In genomic region chr1:247127519-247128282, GRCh38 we compare ENCODE assay signal across 8 cellular contexts. TPM values are rescaled to one million over a fixed set of nuclear protein-coding genes. Genes with fewer than 3 reads are reported as not detected.
A peak's percentile ranks its signal among the peaks of the same experiment; 100 is the strongest.
DNase-seq lines count a peak whose midpoint lies in the region; ATAC-seq and TF ChIP-seq lines count a peak whose summit lies in the region.
"Not testable (repeated sequence)": the region's sequence is repeated elsewhere in the genome, so short reads cannot be mapped to it uniquely, and the experiment has no call there.

No MANE protein-coding gene starts in this region.

- H3K36me3 Mint-ChIP-seq in CD14-positive monocyte (peaks cover 18 to 27% of the 10 kb centered on the region in 2 donors), H9 (ENCODE audit: insufficient read depth in 1 of 3, low read depth in 3 of 3) (peaks cover 17 to 32% (median 27%) of the 10 kb centered on the region in 3 experiments)
- H3K36me3 Mint-ChIP-seq in activated CD4-positive, alpha-beta memory T cell treated with anti-CD3 and anti-CD28 coated beads for 36 hours: peaks cover 30% of the 10 kb centered on the region
- H3K36me3 Mint-ChIP-seq in MCF 10A (ENCODE audit: insufficient read depth, unreplicated experiment); natural killer cell: not testable (repeated sequence)
- peaks cover 31% of the 10 kb centered on the region for H3K36me3 Mint-ChIP-seq in stimulated activated naive CD8-positive, alpha-beta T cell treated with anti-CD3 and anti-CD28 coated beads, Interleukin-15, Interleukin-2, amounts not matched to agents 100 ng/mL and 50 ng/mL, for 24 hours (ENCODE audit: low read depth)

- not testable (repeated sequence) for H3K27me3 Mint-ChIP-seq in CD14-positive monocyte (ENCODE audit: low read depth in 3 of 3); H9 (ENCODE audit: low read depth); activated CD4-positive, alpha-beta memory T cell treated with anti-CD3 and anti-CD28 coated beads for 36 hours; MCF 10A (ENCODE audit: insufficient read depth, unreplicated experiment); natural killer cell (ENCODE audit: low read depth in 2 of 2); stimulated activated naive CD8-positive, alpha-beta T cell treated with anti-CD3 and anti-CD28 coated beads, Interleukin-15, Interleukin-2, amounts not matched to agents 100 ng/mL and 50 ng/mL, for 24 hours

- DNase-seq in CD14-positive monocyte (ENCODE audit: low spot score); H9; OCI-LY7 (ENCODE audit: low spot score); activated CD4-positive, alpha-beta memory T cell treated with anti-CD3 and anti-CD28 coated beads for 36 hours; MCF 10A (ENCODE audit: unreplicated experiment); heart right ventricle; natural killer cell: not testable (repeated sequence)

- not testable (repeated sequence) for ATAC-seq in heart right ventricle, natural killer cell

- CTCF ChIA-PET in OCI-LY7 (lab: Charles Lee; ENCODE audit: unreplicated experiment); activated CD4-positive, alpha-beta memory T cell treated with anti-CD3 and anti-CD28 coated beads for 36 hours (lab: Charles Lee); MCF 10A (lab: Yijun Ruan, JAX): not testable (repeated sequence)

- not testable (repeated sequence) for H2BK15ac ChIP-seq in H9 (ENCODE audit: low read depth, low read length)

- H3K23ac ChIP-seq in H9 (ENCODE audit: insufficient read length, low read depth, low read length): not testable (repeated sequence)

- H3K4me3 Mint-ChIP-seq in CD14-positive monocyte: peak overlapping the region; percentile 78 to 95
- H3K4me3 Mint-ChIP-seq in H9: peak overlapping the region; percentile 74 to 84
- H3K4me3 Mint-ChIP-seq in activated CD4-positive, alpha-beta memory T cell treated with anti-CD3 and anti-CD28 coated beads for 36 hours: peak overlapping the region; percentile 76
- peak overlapping the region; percentile 62 for H3K4me3 Mint-ChIP-seq in MCF 10A (ENCODE audit: unreplicated experiment)
- peak overlapping the region; percentile 80 for H3K4me3 Mint-ChIP-seq in natural killer cell
- H3K4me3 Mint-ChIP-seq in stimulated activated naive CD8-positive, alpha-beta T cell treated with anti-CD3 and anti-CD28 coated beads, Interleukin-15, Interleukin-2, amounts not matched to agents 100 ng/mL and 50 ng/mL, for 24 hours: peak overlapping the region; percentile 88

- BruUV-seq in OCI-LY7 (replicated peaks; lab: Mats Ljungman, UMichigan); MCF 10A (replicated peaks; lab: Mats Ljungman, UMichigan): not testable (repeated sequence)

- H4K20me1 ChIP-seq in H9 (ENCODE audit: control insufficient read depth, insufficient read depth, insufficient read length); OCI-LY7 (ENCODE audit: insufficient read depth, low read length): not testable (repeated sequence)

- H3K9me2 ChIP-seq in OCI-LY7 (ENCODE audit: insufficient read depth, low read length): not testable (repeated sequence)

- not testable (repeated sequence) for H3K4me1 Mint-ChIP-seq in CD14-positive monocyte; activated CD4-positive, alpha-beta memory T cell treated with anti-CD3 and anti-CD28 coated beads for 36 hours (ENCODE audit: low read depth); MCF 10A (ENCODE audit: insufficient read depth, unreplicated experiment); natural killer cell; stimulated activated naive CD8-positive, alpha-beta T cell treated with anti-CD3 and anti-CD28 coated beads, Interleukin-15, Interleukin-2, amounts not matched to agents 100 ng/mL and 50 ng/mL, for 24 hours (ENCODE audit: low read depth)
- peaks cover 18% of the 10 kb centered on the region in 2 experiments for H3K4me1 Mint-ChIP-seq in H9

- H3K4me1 ChIP-seq in H9 (ENCODE audit: insufficient read depth, low read length); OCI-LY7 (ENCODE audit: insufficient read depth, low read length, poor library complexity, severe bottlenecking); heart right ventricle: not testable (repeated sequence)

- WGBS in H9 (ENCODE audit: extremely low coverage, insufficient read length, low lambda C conversion rate): no CpG with 5 or more reads among the region's 18 CpGs
- 65 to 88% methylated on average over 12 to 13 of the region's 18 CpGs for WGBS in heart right ventricle, 2 donors

- not testable (repeated sequence) for H3K18ac ChIP-seq in H9 (ENCODE audit: insufficient read length, low read depth, low read length)

- H3K79me1 ChIP-seq in H9 (ENCODE audit: insufficient read depth, low read depth, low read length, poor library complexity, severe bottlenecking): not testable (repeated sequence)

- H3K23me2 ChIP-seq in H9 (ENCODE audit: insufficient read length, low read depth, low read length, poor library complexity, severe bottlenecking): not testable (repeated sequence)

- not testable (repeated sequence) for H2BK120ac ChIP-seq in H9 (ENCODE audit: low read depth, low read length, poor library complexity, severe bottlenecking)

- not testable (repeated sequence) for H3K56ac ChIP-seq in H9 (ENCODE audit: insufficient read length, low read depth, low read length)

- H3T11ph ChIP-seq in H9 (ENCODE audit: low read length): not testable (repeated sequence)

- H3K9me3 Mint-ChIP-seq in CD14-positive monocyte (peaks cover 17 to 68% (median 51%) of the 10 kb centered on the region in 7 donors), H9 (peaks cover 2 to 19% of the 10 kb centered on the region in 2 experiments; a peak in 3 of 5 replicates), MCF 10A (ENCODE audit: unreplicated experiment) (peaks cover 12% of the 10 kb centered on the region)
- peaks cover 21% of the 10 kb centered on the region for H3K9me3 Mint-ChIP-seq in activated CD4-positive, alpha-beta memory T cell treated with anti-CD3 and anti-CD28 coated beads for 36 hours
- not testable (repeated sequence) for H3K9me3 Mint-ChIP-seq in natural killer cell
- H3K9me3 Mint-ChIP-seq in stimulated activated naive CD8-positive, alpha-beta T cell treated with anti-CD3 and anti-CD28 coated beads, Interleukin-15, Interleukin-2, amounts not matched to agents 100 ng/mL and 50 ng/mL, for 24 hours: peaks cover 17% of the 10 kb centered on the region

- H3K36me3 ChIP-seq in OCI-LY7 (ENCODE audit: insufficient read depth, low read length): peaks cover 29% of the 10 kb centered on the region
- peaks cover 0 to 14% (median 0%) of the 10 kb centered on the region in 9 donors for H3K36me3 ChIP-seq in heart right ventricle

- not testable (repeated sequence) for TF ChIP-seq CTCF in CD14-positive monocyte (IDR thresholded peaks at IDR 0.05); H9 (conservative IDR thresholded peaks at IDR 0.05); OCI-LY7 (conservative IDR thresholded peaks at IDR 0.05; ENCODE audit: low read length); MCF 10A (IDR thresholded peaks at IDR 0.05; ENCODE audit: unreplicated experiment); heart right ventricle (IDR thresholded peaks at IDR 0.05); natural killer cell (IDR thresholded peaks at IDR 0.05)

- H2BK20ac ChIP-seq in H9 (ENCODE audit: low read depth, low read length, poor library complexity, severe bottlenecking): not testable (repeated sequence)

- H3K14ac ChIP-seq in H9 (ENCODE audit: insufficient read depth, low read length): not testable (repeated sequence)

- H3K4me2 ChIP-seq in H9 (ENCODE audit: insufficient read depth, insufficient read length, low read length): peak overlapping the region; percentile 32
- H3K4me2 ChIP-seq in OCI-LY7 (ENCODE audit: low read length): peak overlapping the region; percentile 71

- not testable (repeated sequence) for H4K8ac ChIP-seq in H9 (replicated peaks; ENCODE audit: insufficient read length, low read depth, low read length)

- POLR2A ChIA-PET in OCI-LY7 (lab: Charles Lee) (interaction anchor here (1.2 kb wide), 1 partner anchor 41 kb away, joined by 3 read pairs; no protein-coding TSS in a partner anchor), MCF 10A (lab: Yijun Ruan, JAX) (interaction anchor here (1.3 kb wide), 1 partner anchor 41 kb away, joined by 3 read pairs; no protein-coding TSS in a partner anchor)
- POLR2A ChIA-PET in activated CD4-positive, alpha-beta memory T cell treated with anti-CD3 and anti-CD28 coated beads for 36 hours (lab: Charles Lee): not testable (repeated sequence)

- H3K79me2 ChIP-seq in H9 (ENCODE audit: insufficient read depth, low read length); OCI-LY7 (ENCODE audit: insufficient read depth, low read depth, low read length): not testable (repeated sequence)

- peak overlapping the region; percentile 66 for H3K4me3 ChIP-seq in OCI-LY7 (ENCODE audit: low read depth, low read length, poor library complexity, severe bottlenecking)
- H3K4me3 ChIP-seq in heart right ventricle: peak overlapping the region in 6 of 10 donors; percentile 21 to 39 (median 34)

- H2AK5ac ChIP-seq in H9 (ENCODE audit: insufficient read length, low read length): not testable (repeated sequence)

- H3K27me3 ChIP-seq in H9 (ENCODE audit: insufficient read depth, low read length); heart right ventricle: not testable (repeated sequence)

- peak overlapping the region; percentile 88 to 97 (median 95) for H3K27ac Mint-ChIP-seq in CD14-positive monocyte
- peak overlapping the region in 1 of 3 experiments; percentile 82; a peak in 1 of 7 replicates for H3K27ac Mint-ChIP-seq in H9
- not testable (repeated sequence) for H3K27ac Mint-ChIP-seq in activated CD4-positive, alpha-beta memory T cell treated with anti-CD3 and anti-CD28 coated beads for 36 hours; MCF 10A (ENCODE audit: low read depth, unreplicated experiment)
- peak overlapping the region; percentile 65 to 77 for H3K27ac Mint-ChIP-seq in natural killer cell
- peak overlapping the region; percentile 73 for H3K27ac Mint-ChIP-seq in stimulated activated naive CD8-positive, alpha-beta T cell treated with anti-CD3 and anti-CD28 coated beads, Interleukin-15, Interleukin-2, amounts not matched to agents 100 ng/mL and 50 ng/mL, for 24 hours

- H4K91ac ChIP-seq in H9 (ENCODE audit: insufficient read length, low read depth, low read length): not testable (repeated sequence)

- H3K9me3 ChIP-seq in H9 (ENCODE audit: control insufficient read depth, low read depth, low read length); OCI-LY7 (ENCODE audit: low read length): not testable (repeated sequence)
- H3K9me3 ChIP-seq in heart right ventricle: peaks cover 0 to 30% (median 0%) of the 10 kb centered on the region in 11 donors

- not testable (repeated sequence) for H2BK12ac ChIP-seq in H9 (ENCODE audit: insufficient read length, low read depth, low read length)

- H4K5ac ChIP-seq in H9 (ENCODE audit: insufficient read length, low read depth, low read length): not testable (repeated sequence)

- not testable (repeated sequence) for H3K9ac ChIP-seq in H9 (ENCODE audit: extremely low read depth, insufficient read length, low read length)

- not testable (repeated sequence) for H2BK5ac ChIP-seq in H9 (ENCODE audit: insufficient read length, low read length)

- intact Hi-C loops in CD14-positive monocyte (cut with micrococcal nuclease); activated CD4-positive, alpha-beta memory T cell treated with anti-CD3 and anti-CD28 coated beads for 36 hours (cut with micrococcal nuclease); MCF 10A (cut with micrococcal nuclease): not testable (repeated sequence)
- intact Hi-C loops in OCI-LY7 (cut with micrococcal nuclease; ENCODE audit: unreplicated experiment): loop anchor here (2.0 kb wide), 1 partner anchor 41 kb away; no protein-coding TSS in a partner anchor
- intact Hi-C loops in heart right ventricle (cut with DNase I): loop anchor here in 5 of 10 donors (5.0 kb wide), 1 partner anchor 40 kb away; no protein-coding TSS in a partner anchor
- intact Hi-C loops in natural killer cell (cut with micrococcal nuclease): loop anchor here (2.0 kb wide), 1 partner anchor 41 kb away; no protein-coding TSS in a partner anchor

- H3K27ac ChIP-seq in H9 (ENCODE audit: insufficient read length, low read depth, low read length); OCI-LY7 (ENCODE audit: low read depth, low read length, poor library complexity, severe bottlenecking): not testable (repeated sequence)
- peak overlapping the region in 2 of 10 donors; percentile 41 to 75 for H3K27ac ChIP-seq in heart right ventricle

- not testable (repeated sequence) for H3K4ac ChIP-seq in H9 (ENCODE audit: low read depth, low read length)

- not testable (repeated sequence) for H2AFZ ChIP-seq in H9 (ENCODE audit: low read length); OCI-LY7 (ENCODE audit: low read length)

RNA-seq across cellular contexts. Expression of gene ZNF669, which starts 23.5 kb away (rescaled TPM):
- polyA plus RNA-seq in CD14-positive monocyte (1 to 10 TPM; 8.9 TPM), heart right ventricle (1 to 10 TPM; 2.6 to 3.8 TPM)
- total RNA-seq in H9 (2021) (19.2 and 19.5 TPM in 2 replicates), OCI-LY7 (2022) (13.6 and 15.5 TPM in 2 replicates), MCF 10A (2022) (11.6 and 11.9 TPM in 2 replicates), heart right ventricle (1 to 10 TPM; 2.1 to 4.7 (median 3.5) TPM), natural killer cell (10 to 100 TPM; 16.2 to 18.3 (median 17.0) TPM)
- 16.9 and 17.4 TPM in 2 replicates for total RNA-seq in OCI-LY7 (2014; rRNA removed; shearing (Covaris generic))
- 1 to 10 TPM; 7.9 to 8.4 TPM for total RNA-seq in activated CD4-positive, alpha-beta memory T cell treated with anti-CD3 and anti-CD28 coated beads for 36 hours

RNA-seq across cellular contexts. Expression of gene ZNF124, which starts 44.1 kb away (rescaled TPM):
- 1 to 10 TPM; 2.6 to 5.5 TPM for polyA plus RNA-seq in CD14-positive monocyte
- total RNA-seq in H9 (2021): 50.6 and 50.9 TPM in 2 replicates
- total RNA-seq in OCI-LY7 (2014; rRNA removed; shearing (Covaris generic)): 24.7 and 29.0 TPM in 2 replicates
- total RNA-seq in OCI-LY7 (2022): 32.9 and 33.3 TPM in 2 replicates
- 10 to 100 TPM; 10.8 to 11.8 TPM for total RNA-seq in activated CD4-positive, alpha-beta memory T cell treated with anti-CD3 and anti-CD28 coated beads for 36 hours
- 18.1 and 18.8 TPM in 2 replicates for total RNA-seq in MCF 10A (2022)
- total RNA-seq in heart right ventricle: 10 to 100 TPM in 6 of 10 donors, 1 to 10 TPM in 4; 7.7 to 13.5 (median 10.2) TPM
- polyA plus RNA-seq in heart right ventricle: 1 to 10 TPM in 1 of 2 donors, under 1 TPM in 1; 0.51 to 1.0 TPM
- total RNA-seq in natural killer cell: 10 to 100 TPM; 22.0 to 50.6 (median 31.2) TPM

RNA-seq across cellular contexts. Expression of gene ZNF670, which starts 49.1 kb away (rescaled TPM):
- polyA plus RNA-seq in CD14-positive monocyte (1 to 10 TPM in 1 of 2 donors, under 1 TPM in 1; 0.44 to 1.3 TPM), heart right ventricle (1 to 10 TPM in 1 of 2 donors, under 1 TPM in 1; 0.73 to 1.2 TPM)
- total RNA-seq in H9 (2021) (12.8 and 13.9 TPM in 2 replicates), OCI-LY7 (2022) (8.0 and 8.6 TPM in 2 replicates), MCF 10A (2022) (7.1 and 7.7 TPM in 2 replicates), heart right ventricle (1 to 10 TPM in 9 of 10 donors, under 1 TPM in 1; 0.42 to 1.6 (median 1.3) TPM), natural killer cell (under 1 TPM; 0.35 to 0.95 (median 0.45) TPM)
- 5.5 and 5.8 TPM in 2 replicates for total RNA-seq in OCI-LY7 (2014; rRNA removed; shearing (Covaris generic))
- total RNA-seq in activated CD4-positive, alpha-beta memory T cell treated with anti-CD3 and anti-CD28 coated beads for 36 hours: 1 to 10 TPM; 3.9 to 4.5 TPM
